Comparison of ENCODE assay signal across 11 cellular contexts in genomic region chr5:21654-22233, GRCh38.
DNase-seq lines count a peak whose midpoint lies in the region; ATAC-seq and TF ChIP-seq lines count a peak whose summit lies in the region.
"Had no signal": no experiment of that assay in that cellular context is flagged by ENCODE, and none has a peak within 500 bp of the region (broad histone marks: within the 10 kb centered on the region; RNA-seq: fewer than 3 reads in every experiment).

No MANE protein-coding gene starts in this region.

- peak; percentile 44 for ATAC-seq in left lobe of liver
- no peak for ATAC-seq in HG03135 (IDR thresholded peaks at IDR 0.05; ENCODE audit: unreplicated experiment)
- no peak for ATAC-seq in HG03460 (IDR thresholded peaks at IDR 0.05; ENCODE audit: unreplicated experiment)
- ATAC-seq: upper lobe of right lung had no signal

- no peaks in the 10 kb centered on the region for H3K4me1 ChIP-seq in BE2C
- H3K4me1 ChIP-seq: adrenal gland, upper lobe of right lung had no signal

- H3K27ac ChIP-seq in WERI-Rb-1, result no peak overlapping the region
- H3K27ac ChIP-seq: adrenal gland, upper lobe of right lung had no signal

- DNase-seq in BE2C (no peak), HT1080 (ENCODE audit: low read depth) (peak; percentile 29), WERI-Rb-1 (no peak), left lobe of liver (ENCODE audit: low spot score) (no peak), OCI-M1 (lab: John Stamatoyannopoulos, UW) (no peak)
- no peak for DNase-seq in effector CD4-positive, alpha-beta T cell
- DNase-seq: activated CD4-positive, alpha-beta T cell treated with anti-CD3 and anti-CD28 coated beads, Interleukin-2, amount 50 U/mL, for 1 hour; upper lobe of right lung had no signal

- H3K9me3 ChIP-seq in BE2C, result no peaks in the 10 kb centered on the region
- H3K9me3 ChIP-seq in WERI-Rb-1 (ENCODE audit: severe bottlenecking), result peaks cover 4% of the 10 kb centered on the region
- H3K9me3 ChIP-seq: adrenal gland, upper lobe of right lung had no signal

- TF ChIP-seq CTCF in BE2C (IDR thresholded peaks at IDR 0.05; ENCODE audit: low read depth, low read length) (peak; percentile 33; the same call in 1 of the 2 replicates), WERI-Rb-1 (IDR thresholded peaks at IDR 0.05; ENCODE audit: low read depth, low read length) (peak; percentile 43)

- H3K36me3 ChIP-seq in BE2C (no peaks in the 10 kb centered on the region), WERI-Rb-1 (no peaks in the 10 kb centered on the region)
- H3K36me3 ChIP-seq: adrenal gland, upper lobe of right lung had no signal

- H3K27me3 ChIP-seq in BE2C (no peaks in the 10 kb centered on the region), WERI-Rb-1 (ENCODE audit: insufficient read depth, low read depth, severe bottlenecking) (peaks cover 46% of the 10 kb centered on the region)
- H3K27me3 ChIP-seq: adrenal gland, upper lobe of right lung had no signal

- no peak overlapping the region for H3K4me3 ChIP-seq in BE2C (ENCODE audit: low read depth, low read length)
- no peak overlapping the region for H3K4me3 ChIP-seq in WERI-Rb-1 (ENCODE audit: low read depth, low read length)
- H3K4me3 ChIP-seq: adrenal gland, upper lobe of right lung had no signal
